1 cellular context compared by ENCODE assay signal in the genomic region with DNA sequence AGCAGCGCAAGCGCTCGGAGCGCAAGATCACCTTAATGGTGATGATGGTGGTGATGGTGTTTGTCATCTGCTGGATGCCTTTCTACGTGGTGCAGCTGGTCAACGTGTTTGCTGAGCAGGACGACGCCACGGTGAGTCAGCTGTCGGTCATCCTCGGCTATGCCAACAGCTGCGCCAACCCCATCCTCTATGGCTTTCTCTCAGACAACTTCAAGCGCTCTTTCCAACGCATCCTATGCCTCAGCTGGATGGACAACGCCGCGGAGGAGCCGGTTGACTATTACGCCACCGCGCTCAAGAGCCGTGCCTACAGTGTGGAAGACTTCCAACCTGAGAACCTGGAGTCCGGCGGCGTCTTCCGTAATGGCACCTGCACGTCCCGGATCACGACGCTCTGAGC.
TF ChIP-seq lines count a peak whose summit lies in the region.

No MANE protein-coding gene starts in this region.

TF ChIP-seq in GM23338, 12 proteins besides CTCF, POLR2A, EP300 and RAD21:
- no peak for TF ChIP-seq EZH2 (IDR thresholded peaks at IDR 0.05; ENCODE audit: low read depth, unreplicated experiment)
- TF ChIP-seq EZH2phosphoT487 (IDR thresholded peaks at IDR 0.05; ENCODE audit: unreplicated experiment), result peak; percentile 50
